Comparison of ENCODE assay signal across 15 cellular contexts in the genomic region with DNA sequence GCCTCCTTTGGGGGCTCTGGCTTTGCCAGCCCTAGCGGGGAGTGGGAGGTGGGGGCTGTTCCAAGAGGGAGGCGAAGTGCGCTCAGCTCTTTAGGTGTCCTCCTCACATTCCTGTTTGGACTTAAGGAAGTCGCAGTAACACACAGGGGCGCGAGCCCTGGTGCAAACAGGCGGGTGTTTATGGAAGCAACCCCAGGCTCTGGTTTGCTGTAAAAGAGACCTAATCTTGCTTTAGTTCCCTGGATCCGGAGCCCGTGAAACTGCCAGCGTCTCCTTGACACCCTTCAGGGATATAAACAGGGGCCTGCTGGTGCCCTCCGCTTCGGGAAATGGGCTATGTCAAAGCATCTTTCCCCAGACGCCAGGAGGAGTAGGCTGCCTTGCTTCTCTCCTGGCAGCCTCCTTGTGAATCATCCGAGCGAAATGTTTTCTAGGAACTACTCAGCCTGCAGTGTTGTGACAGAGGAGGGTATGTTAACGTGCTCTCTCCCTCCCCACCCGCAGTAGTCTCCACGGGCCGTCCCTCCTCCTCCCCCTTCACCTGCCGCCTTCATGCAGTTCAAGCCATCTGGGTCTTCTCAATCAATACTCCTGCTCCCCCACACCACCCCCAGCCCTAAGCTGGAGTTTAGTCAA.
DNase-seq lines count a peak whose midpoint lies in the region; ATAC-seq and TF ChIP-seq lines count a peak whose summit lies in the region.
"Had no signal": no experiment of that assay in that cellular context is flagged by ENCODE, and none has a peak within 500 bp of the region (broad histone marks: within the 10 kb centered on the region; RNA-seq: fewer than 3 reads in every experiment).

No MANE protein-coding gene starts in this region.

- intact Hi-C loops in MCF 10A (cut with micrococcal nuclease) (no loop called here), breast epithelium (cut with DNase I; ENCODE audit: low total_unique reads) (no loop called here), esophagus muscularis mucosa (cut with DNase I) (no loop called here)

- no peaks in the 10 kb centered on the region for H3K4me1 Mint-ChIP-seq in MCF 10A (ENCODE audit: insufficient read depth, unreplicated experiment)
- peaks cover 4% of the 10 kb centered on the region for H3K4me1 Mint-ChIP-seq in activated naive CD8-positive, alpha-beta T cell treated with anti-CD3 and anti-CD28 coated beads, Interleukin-2, amount 50 U/mL, for 24 hours

- DNase-seq in MCF 10A (ENCODE audit: unreplicated experiment), result peak; percentile 20
- no peak for DNase-seq in breast epithelium (ENCODE audit: low spot score in 2 of 2)
- peak; percentile 34 for DNase-seq in choroid plexus epithelial cell (ENCODE audit: low read depth)
- DNase-seq in mesenchymal stem cell, result peak; percentile 77
- DNase-seq in esophagus muscularis mucosa (ENCODE audit: extremely low spot score), result no peak
- DNase-seq in NCI-H1092 treated with DMSO at 0.1 percent for 48 hours (lab: John Stamatoyannopoulos, UW), result no peak
- DNase-seq in activated naive CD8-positive, alpha-beta T cell treated with anti-CD3 and anti-CD28 coated beads, Interleukin-2, amount 50 U/mL, for 24 hours, result no peak
- DNase-seq in NCI-H1105 (lab: John Stamatoyannopoulos, UW), result no peak
- DNase-seq: activated effector memory CD4-positive, alpha-beta T cell treated with Interleukin-2 at 50 U/mL for 16 hours; GDM1; GOT3; KBM-7; SIG-M5; tibial artery had no signal

- no peak overlapping the region for H2AFZ ChIP-seq in mesenchymal stem cell (ENCODE audit: low read depth, low read length)

- H3K14ac ChIP-seq in mesenchymal stem cell (ENCODE audit: low read length in 2 of 2), result no peak overlapping the region

- H3K27ac ChIP-seq in breast epithelium, result no peak overlapping the region
- no peak overlapping the region for H3K27ac ChIP-seq in mesenchymal stem cell (ENCODE audit: low read length, poor library complexity, severe bottlenecking)
- no peak overlapping the region for H3K27ac ChIP-seq in esophagus muscularis mucosa (replicated peaks in 1 of 4)
- H3K27ac ChIP-seq: neutrophil, tibial artery had no signal

- no peak overlapping the region for H3K4me3 ChIP-seq in breast epithelium
- no peak overlapping the region for H3K4me3 ChIP-seq in choroid plexus epithelial cell (ENCODE audit: low read depth, low read length)
- no peak overlapping the region for H3K4me3 ChIP-seq in mesenchymal stem cell (ENCODE audit: insufficient read depth in 1 of 2, low read depth in 1 of 2, low read length in 2 of 2)
- H3K4me3 ChIP-seq in esophagus muscularis mucosa, result no peak overlapping the region
- H3K4me3 ChIP-seq: tibial artery had no signal

- H3K9ac ChIP-seq in mesenchymal stem cell (ENCODE audit: low read length), result no peak overlapping the region

- no peak overlapping the region for H2BK5ac ChIP-seq in mesenchymal stem cell (ENCODE audit: low read depth, low read length, poor library complexity, severe bottlenecking)

- H3K27me3 Mint-ChIP-seq in MCF 10A (ENCODE audit: insufficient read depth, unreplicated experiment), result peaks cover 11% of the 10 kb centered on the region
- H3K27me3 Mint-ChIP-seq in activated naive CD8-positive, alpha-beta T cell treated with anti-CD3 and anti-CD28 coated beads, Interleukin-2, amount 50 U/mL, for 24 hours, result peaks cover 46% of the 10 kb centered on the region

- no peak overlapping the region for H3K27ac Mint-ChIP-seq in MCF 10A (ENCODE audit: low read depth, unreplicated experiment)
- no peak overlapping the region for H3K27ac Mint-ChIP-seq in activated naive CD8-positive, alpha-beta T cell treated with anti-CD3 and anti-CD28 coated beads, Interleukin-2, amount 50 U/mL, for 24 hours

- no peaks in the 10 kb centered on the region for H3K36me3 ChIP-seq in breast epithelium
- no peaks in the 10 kb centered on the region for H3K36me3 ChIP-seq in mesenchymal stem cell (ENCODE audit: control insufficient read depth in 1 of 2, insufficient read depth in 2 of 2, low read depth in 1 of 2, low read length in 2 of 2)
- H3K36me3 ChIP-seq in esophagus muscularis mucosa, result no peaks in the 10 kb centered on the region
- H3K36me3 ChIP-seq: neutrophil, tibial artery had no signal

- ATAC-seq in activated naive CD8-positive, alpha-beta T cell treated with anti-CD3 and anti-CD28 coated beads, Interleukin-2, amount 50 U/mL, for 24 hours, result no peak

- H3K4me2 ChIP-seq in mesenchymal stem cell (ENCODE audit: low read length, poor library complexity, severe bottlenecking), result no peak overlapping the region

- TF ChIP-seq CTCF in MCF 10A (IDR thresholded peaks at IDR 0.05; ENCODE audit: unreplicated experiment) (no peak), breast epithelium (IDR thresholded peaks at IDR 0.05) (no peak), choroid plexus epithelial cell (conservative IDR thresholded peaks at IDR 0.05; ENCODE audit: low read depth, low read length) (no peak), esophagus muscularis mucosa (IDR thresholded peaks at IDR 0.05) (no peak)

- CTCF ChIA-PET in MCF 10A (lab: Yijun Ruan, JAX), result interaction anchor here (0.6 kb wide), 1 partner anchor 556 kb away, joined by 3 read pairs; no protein-coding TSS in a partner anchor

- BruUV-seq in MCF 10A (replicated peaks; lab: Mats Ljungman, UMichigan), result no TSS peak

- no peaks in the 10 kb centered on the region for H3K79me1 ChIP-seq in mesenchymal stem cell (replicated peaks; ENCODE audit: low read length, poor library complexity, severe bottlenecking)

- H2BK120ac ChIP-seq in mesenchymal stem cell (ENCODE audit: low read depth, low read length), result no peak overlapping the region

- no peak overlapping the region for H2AK5ac ChIP-seq in mesenchymal stem cell (ENCODE audit: low read length, severe bottlenecking)

- TF ChIP-seq POLR2A in breast epithelium (IDR thresholded peaks at IDR 0.05), result no peak
- TF ChIP-seq POLR2A in esophagus muscularis mucosa (IDR thresholded peaks at IDR 0.05; ENCODE audit: low read depth), result no peak

- POLR2A ChIA-PET in MCF 10A (lab: Yijun Ruan, JAX), result interaction anchor here (0.5 kb wide), 1 partner anchor 300 kb away, joined by 3 read pairs; no protein-coding TSS in a partner anchor

- TF ChIP-seq EP300 in esophagus muscularis mucosa (IDR thresholded peaks at IDR 0.05), result no peak

- H3K4ac ChIP-seq in mesenchymal stem cell (ENCODE audit: low read depth in 1 of 2, low read length in 2 of 2), result no peak overlapping the region

- no peaks in the 10 kb centered on the region for H3K36me3 Mint-ChIP-seq in MCF 10A (ENCODE audit: insufficient read depth, unreplicated experiment)
- no peaks in the 10 kb centered on the region for H3K36me3 Mint-ChIP-seq in activated naive CD8-positive, alpha-beta T cell treated with anti-CD3 and anti-CD28 coated beads, Interleukin-2, amount 50 U/mL, for 24 hours (ENCODE audit: low read depth)

- H2BK15ac ChIP-seq in mesenchymal stem cell (ENCODE audit: low read depth, poor library complexity, severe bottlenecking), result no peak overlapping the region

- H2BK12ac ChIP-seq in mesenchymal stem cell (ENCODE audit: low read length in 2 of 2), result peak overlapping the region in 1 of 2 experiments; percentile 3

- H3K27me3 ChIP-seq in breast epithelium (peaks cover 4 to 12% of the 10 kb centered on the region in 2 donors), mesenchymal stem cell (ENCODE audit: control insufficient read depth in 1 of 2, insufficient read depth in 1 of 2, low read length in 2 of 2) (peaks cover 55 to 67% of the 10 kb centered on the region in 2 experiments), esophagus muscularis mucosa (peaks cover 0 to 30% (median 3%) of the 10 kb centered on the region in 4 donors)

- no peak overlapping the region for H3K18ac ChIP-seq in mesenchymal stem cell (ENCODE audit: low read depth in 1 of 2, low read length in 2 of 2)

- no peak overlapping the region for H4K91ac ChIP-seq in mesenchymal stem cell (ENCODE audit: low read length)

- H3K4me3 Mint-ChIP-seq in MCF 10A (ENCODE audit: unreplicated experiment), result no peak overlapping the region
- no peak overlapping the region for H3K4me3 Mint-ChIP-seq in activated naive CD8-positive, alpha-beta T cell treated with anti-CD3 and anti-CD28 coated beads, Interleukin-2, amount 50 U/mL, for 24 hours

- no peak overlapping the region for H4K8ac ChIP-seq in mesenchymal stem cell (ENCODE audit: low read length)

- no peak overlapping the region for H3K23ac ChIP-seq in mesenchymal stem cell (ENCODE audit: low read length in 2 of 2)

- H3K9me3 Mint-ChIP-seq in MCF 10A (ENCODE audit: unreplicated experiment), result peaks cover 15% of the 10 kb centered on the region
- no peaks in the 10 kb centered on the region for H3K9me3 Mint-ChIP-seq in activated naive CD8-positive, alpha-beta T cell treated with anti-CD3 and anti-CD28 coated beads, Interleukin-2, amount 50 U/mL, for 24 hours

- 43% methylated on average over 13 of the region's 20 CpGs for WGBS in mesenchymal stem cell
- 16% methylated on average over 18 of the region's 20 CpGs for WGBS in esophagus muscularis mucosa

- no peaks in the 10 kb centered on the region for H3K4me1 ChIP-seq in breast epithelium
- H3K4me1 ChIP-seq in mesenchymal stem cell (ENCODE audit: control insufficient read depth, insufficient read depth, low read depth, low read length), result no peaks in the 10 kb centered on the region
- H3K4me1 ChIP-seq in esophagus muscularis mucosa, result peaks cover 0 to 29% (median 11%) of the 10 kb centered on the region in 4 donors
- H3K4me1 ChIP-seq: tibial artery had no signal

- H3K9me3 ChIP-seq in breast epithelium (no peaks in the 10 kb centered on the region), mesenchymal stem cell (ENCODE audit: control insufficient read depth, low read length) (no peaks in the 10 kb centered on the region), esophagus muscularis mucosa (no peaks in the 10 kb centered on the region)
- H3K9me3 ChIP-seq: neutrophil, tibial artery had no signal

Comparison
In these comparisons a context has a peak if more than half of its experiments do, and no peak if none do; other contexts are left out.
1. DNase-seq: peak in MCF 10A (single experiment), choroid plexus epithelial cell (single experiment) and mesenchymal stem cell (single experiment); none in breast epithelium (0 of 2), esophagus muscularis mucosa (single experiment), NCI-H1092 treated with DMSO at 0.1 percent for 48 hours (single experiment), activated naive CD8-positive, alpha-beta T cell treated with anti-CD3 and anti-CD28 coated beads, Interleukin-2, amount 50 U/mL, for 24 hours (single experiment) and NCI-H1105 (single experiment).